ENCODE assay signal across 29 cellular contexts in the genomic region with DNA sequence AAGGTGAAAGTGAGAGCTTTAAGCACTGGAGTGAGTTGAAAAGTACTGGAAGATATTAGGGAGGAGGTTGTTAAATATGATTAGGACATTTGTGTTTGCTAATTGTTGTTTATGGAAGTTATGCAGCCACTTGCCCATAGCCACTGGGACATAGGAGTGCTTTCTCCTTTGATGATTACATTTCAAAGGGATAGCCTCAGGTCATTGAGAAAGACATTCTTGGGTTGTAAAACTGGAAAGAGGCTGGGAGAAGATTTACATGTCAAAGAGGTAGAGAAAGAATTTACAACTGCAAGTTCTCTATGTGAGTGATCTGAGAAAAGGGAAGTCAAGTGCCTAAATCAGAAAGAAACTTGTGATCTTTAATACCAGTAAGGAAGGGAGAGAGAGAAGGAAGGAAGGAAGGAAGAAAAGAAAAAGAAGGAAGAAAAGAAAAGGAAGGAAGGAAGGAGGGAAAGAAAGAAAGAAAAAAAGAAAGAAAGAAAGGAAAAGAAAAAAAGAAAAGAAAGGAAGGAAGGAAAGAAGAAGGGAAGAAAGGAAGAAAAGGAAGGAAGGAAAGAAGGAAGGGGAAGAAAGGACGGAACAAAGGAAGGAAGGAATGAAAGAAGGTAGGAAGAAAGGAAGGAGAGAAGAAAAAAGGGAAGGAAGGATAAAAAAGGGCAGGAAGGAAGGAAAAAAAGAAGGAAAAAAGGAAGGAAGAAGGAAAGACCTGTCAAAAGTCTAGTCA.
DNase-seq lines count a peak whose midpoint lies in the region; ATAC-seq, FAIRE-seq and TF ChIP-seq lines count a peak whose summit lies in the region.
"Had no signal": no experiment of that assay in that cellular context is flagged by ENCODE, and none has a peak within 500 bp of the region (broad histone marks: within the 10 kb centered on the region; RNA-seq: fewer than 3 reads in every experiment).

No MANE protein-coding gene starts in this region.

- peak; percentile 48 for DNase-seq in EL
- peak; percentile 50 for DNase-seq in HFFc6
- DNase-seq in bronchial epithelial cell (ENCODE audit: low read depth), result peak; percentile 17
- DNase-seq in iPS-NIHi7 (ENCODE audit: extremely low spot score), result peak; percentile 21
- no peak for DNase-seq in H4 (ENCODE audit: low spot score)
- no peak for DNase-seq in NCI-H1092 (lab: John Stamatoyannopoulos, UW)
- no peak for DNase-seq in activated effector memory CD4-positive, alpha-beta T cell treated with anti-CD3 and anti-CD28 coated beads, Interleukin-2, amount 50 U/mL, for 16 hours
- DNase-seq: ACHN; activated CD4-positive, alpha-beta T cell treated with anti-CD3 and anti-CD28 coated beads for 48 hours; activated naive CD4-positive, alpha-beta T cell treated with anti-CD3 and anti-CD28 coated beads for 36 hours; activated T-cell treated with anti-CD3 and anti-CD28 coated beads, Interleukin-2, amount 50 U/mL, for 72 hours; COR-L47; cortex of kidney; left ventricle myocardium inferior; NCI-H1105 treated with DMSO at 0.1 percent for 48 hours; NCI-H2029; NCI-H345; NCI-H774; ovary; stimulated activated CD4-positive, alpha-beta T cell treated with anti-CD3 and anti-CD28 coated beads, Interleukin-2, amount 100 ng/mL, for 24 hours; substantia nigra had no signal

- H3K27ac Mint-ChIP-seq in HFFc6, result peak overlapping the region; percentile 53
- H3K27ac Mint-ChIP-seq: activated naive CD4-positive, alpha-beta T cell treated with anti-CD3 and anti-CD28 coated beads for 36 hours; activated T-cell treated with anti-CD3 and anti-CD28 coated beads, Interleukin-2, amount 50 U/mL, for 72 hours; natural killer cell treated with Interleukin-12 subunit alpha and Interleukin-12 subunit beta and Interleukin-15 and Interleukin-18, amount 100 ng/mL, for 72 hours had no signal

- H3K9me3 Mint-ChIP-seq in HFFc6, result peaks cover 5% of the 10 kb centered on the region; the same call in 1 of the 2 replicates
- H3K9me3 Mint-ChIP-seq: activated naive CD4-positive, alpha-beta T cell treated with anti-CD3 and anti-CD28 coated beads for 36 hours; activated T-cell treated with anti-CD3 and anti-CD28 coated beads, Interleukin-2, amount 50 U/mL, for 72 hours had no signal

- ATAC-seq in HG03439 (IDR thresholded peaks at IDR 0.05; ENCODE audit: unreplicated experiment), result no peak
- ATAC-seq: activated T-cell treated with anti-CD3 and anti-CD28 coated beads, Interleukin-2, amount 50 U/mL, for 72 hours; HepG2; natural killer cell treated with Interleukin-12 subunit alpha and Interleukin-12 subunit beta and Interleukin-15 and Interleukin-18, amount 100 ng/mL, for 72 hours had no signal

- no peaks in the 10 kb centered on the region for H3K36me3 ChIP-seq in bronchial epithelial cell (ENCODE audit: control insufficient read depth, insufficient read depth, low read length)
- H3K36me3 ChIP-seq: BLaER1 treated with 17β-estradiol and CSF1 and Interleukin-3, amounts not matched to agents 10 nM and 100 nM; cardiac muscle cell; left ventricle myocardium inferior; ovary had no signal

- TF ChIP-seq CTCF in HFFc6 (IDR thresholded peaks at IDR 0.05) (no peak), bronchial epithelial cell (IDR thresholded peaks at IDR 0.05; ENCODE audit: insufficient read depth, low read length, severe bottlenecking) (no peak)

- H3K4me3 ChIP-seq in bronchial epithelial cell (ENCODE audit: low read depth, low read length), result no peak overlapping the region
- H3K4me3 ChIP-seq: BLaER1 treated with 17β-estradiol and CSF1 and Interleukin-3, amounts not matched to agents 10 nM and 100 nM; cardiac muscle cell; left ventricle myocardium inferior; ovary; smooth muscle cell had no signal

- no peaks in the 10 kb centered on the region; the same call in 1 of the 2 replicates for H3K27me3 Mint-ChIP-seq in HFFc6 (ENCODE audit: insufficient read depth)

- no peak for FAIRE-seq in bronchial epithelial cell (lab: Jason Lieb, UNC)
- FAIRE-seq: GM12892, HepG2, urothelium cell line had no signal

- no peaks in the 10 kb centered on the region for H3K27me3 ChIP-seq in bronchial epithelial cell (ENCODE audit: control insufficient read depth, insufficient read depth, low read length)
- H3K27me3 ChIP-seq: BLaER1 treated with 17β-estradiol and CSF1 and Interleukin-3, amounts not matched to agents 10 nM and 100 nM; cardiac muscle cell; ovary had no signal

- H3K4me1 Mint-ChIP-seq in HFFc6 (ENCODE audit: low read depth), result peaks cover 78% of the 10 kb centered on the region

- H3K36me3 Mint-ChIP-seq in HFFc6 (ENCODE audit: low read depth), result peaks cover 19% of the 10 kb centered on the region
- H3K36me3 Mint-ChIP-seq: natural killer cell treated with Interleukin-12 subunit alpha and Interleukin-12 subunit beta and Interleukin-15 and Interleukin-18, amount 100 ng/mL, for 72 hours had no signal

- H3K4me3 Mint-ChIP-seq in HFFc6, result no peak overlapping the region
- H3K4me3 Mint-ChIP-seq: activated naive CD4-positive, alpha-beta T cell treated with anti-CD3 and anti-CD28 coated beads for 36 hours; activated T-cell treated with anti-CD3 and anti-CD28 coated beads, Interleukin-2, amount 50 U/mL, for 72 hours; natural killer cell treated with Interleukin-12 subunit alpha and Interleukin-12 subunit beta and Interleukin-15 and Interleukin-18, amount 100 ng/mL, for 72 hours had no signal

Comparison
In these comparisons a context has a peak if more than half of its experiments do, and no peak if none do; other contexts are left out.
1. DNase-seq: peak in EL (single experiment), HFFc6 (single experiment), bronchial epithelial cell (single experiment) and iPS-NIHi7 (single experiment); none in H4 (single experiment), NCI-H1092 (single experiment) and activated effector memory CD4-positive, alpha-beta T cell treated with anti-CD3 and anti-CD28 coated beads, Interleukin-2, amount 50 U/mL, for 16 hours (single experiment).